ENCODE assay signal across 9 cellular contexts in the genomic region with DNA sequence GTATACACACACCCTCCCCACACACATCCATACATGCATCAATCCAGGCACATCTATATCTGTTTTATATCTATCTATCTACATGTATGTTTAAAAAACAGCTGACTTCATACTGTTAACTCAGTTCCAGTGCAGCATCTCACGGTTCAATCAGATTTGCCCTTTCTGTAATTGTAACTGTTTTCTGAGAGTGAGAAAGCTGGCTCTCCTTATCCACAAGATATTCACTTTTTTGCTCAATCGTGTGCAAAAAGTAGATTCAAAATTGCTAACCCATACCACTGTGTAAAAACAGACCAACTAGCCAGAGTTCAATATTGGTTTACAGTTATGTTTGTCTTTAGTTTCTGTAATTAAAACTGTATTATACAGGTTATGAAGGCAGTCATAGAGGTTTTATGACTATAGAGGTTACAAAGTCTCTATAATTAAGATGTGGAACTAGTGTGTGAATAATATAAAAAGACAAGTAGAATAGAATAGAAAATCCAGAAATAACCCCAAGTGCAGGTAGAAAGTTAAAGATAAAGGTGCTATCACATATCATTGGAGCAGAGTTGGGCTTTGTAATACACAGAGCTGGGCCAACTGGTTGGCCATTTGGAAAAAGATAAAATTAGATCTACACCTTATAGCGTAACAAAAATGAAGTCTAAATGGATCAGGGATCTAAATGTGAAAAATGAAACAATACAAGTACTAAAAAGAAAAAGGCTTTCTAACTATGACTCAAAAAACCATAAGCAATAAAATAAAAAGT. TPM values are rescaled to one million over a fixed set of nuclear protein-coding genes. Genes with fewer than 3 reads are reported as not detected.
A peak's percentile ranks its signal among the peaks of the same experiment; 100 is the strongest.
DNase-seq lines count a peak whose midpoint lies in the region; ATAC-seq and TF ChIP-seq lines count a peak whose summit lies in the region.
"Had no signal": no experiment of that assay in that cellular context is flagged by ENCODE, and none has a peak within 500 bp of the region (broad histone marks: within the 10 kb centered on the region; RNA-seq: fewer than 3 reads in every experiment).

No MANE protein-coding gene starts in this region.

- H2AFZ ChIP-seq in H9 (ENCODE audit: low read length): no peak overlapping the region

- no peak overlapping the region for H4K91ac ChIP-seq in H9 (ENCODE audit: insufficient read length, low read depth, low read length)

- H3T11ph ChIP-seq in H9 (ENCODE audit: low read length): no peak overlapping the region

- H3K79me2 ChIP-seq in H9 (ENCODE audit: insufficient read depth, low read length): peaks cover 2% of the 10 kb centered on the region; the same call in 1 of the 2 replicates

- no peaks in the 10 kb centered on the region for H3K27me3 ChIP-seq in H9 (ENCODE audit: insufficient read depth, low read length)

- H2AK5ac ChIP-seq in H9 (ENCODE audit: insufficient read length, low read length): no peak overlapping the region

- H3K9me3 Mint-ChIP-seq in H9: peaks cover 10 to 11% of the 10 kb centered on the region in 2 experiments
- H3K9me3 Mint-ChIP-seq in glutamatergic neuron (ENCODE audit: unreplicated experiment): peaks cover 6% of the 10 kb centered on the region

- H4K5ac ChIP-seq in H9 (ENCODE audit: insufficient read length, low read depth, low read length): no peak overlapping the region

- H3K36me3 Mint-ChIP-seq in H9 (ENCODE audit: insufficient read depth in 1 of 3, low read depth in 3 of 3) (peaks cover 2 to 20% (median 19%) of the 10 kb centered on the region in 3 experiments; a peak in 5 of 7 replicates), glutamatergic neuron (ENCODE audit: unreplicated experiment) (peaks cover 2% of the 10 kb centered on the region)

- peaks cover 3% of the 10 kb centered on the region for H3K23me2 ChIP-seq in H9 (ENCODE audit: insufficient read length, low read depth, low read length, poor library complexity, severe bottlenecking)

- DNase-seq in H9 (no peak), glutamatergic neuron (no peak), skeletal muscle cell (ENCODE audit: low read depth) (no peak), HCEC 1CT (no peak), NCI-H774 (lab: John Stamatoyannopoulos, UW) (no peak)
- DNase-seq in stimulated activated naive CD4-positive, alpha-beta T cell treated with Interleukin-2 at 50 U/mL for 16 hours (lab: John Stamatoyannopoulos, UW): no peak
- DNase-seq: NCI-H2107 had no signal

- WGBS in H9 (ENCODE audit: extremely low coverage, insufficient read length, low lambda C conversion rate): no CpG with 5 or more reads among the region's 3 CpGs

- H2BK15ac ChIP-seq in H9 (ENCODE audit: low read depth, low read length): no peak overlapping the region

- H3K4me3 Mint-ChIP-seq in H9: peak overlapping the region; percentile 98
- peak overlapping the region; percentile 90 for H3K4me3 Mint-ChIP-seq in glutamatergic neuron (ENCODE audit: unreplicated experiment)

- H4K20me1 ChIP-seq in H9 (ENCODE audit: control insufficient read depth, insufficient read depth, insufficient read length): no peaks in the 10 kb centered on the region

- H3K27ac Mint-ChIP-seq in H9: no peak overlapping the region
- peak overlapping the region; percentile 62 for H3K27ac Mint-ChIP-seq in glutamatergic neuron (ENCODE audit: unreplicated experiment)

- no peaks in the 10 kb centered on the region for H3K4me1 ChIP-seq in H9 (ENCODE audit: insufficient read depth, low read length)

- H2BK12ac ChIP-seq in H9 (ENCODE audit: insufficient read length, low read depth, low read length): no peak overlapping the region

- H3K4me3 ChIP-seq in WI38 (ENCODE audit: low read depth, low read length): peak overlapping the region; percentile 87
- peak overlapping the region; percentile 90 for H3K4me3 ChIP-seq in skeletal muscle cell (ENCODE audit: low read depth, low read length)

- H3K23ac ChIP-seq in H9 (ENCODE audit: insufficient read length, low read depth, low read length): no peak overlapping the region

- no peak for ATAC-seq in HG02610 (IDR thresholded peaks at IDR 0.05; ENCODE audit: unreplicated experiment)

- H3K27ac ChIP-seq in H9 (ENCODE audit: insufficient read length, low read depth, low read length): no peak overlapping the region

- H3K79me1 ChIP-seq in H9 (ENCODE audit: insufficient read depth, low read depth, low read length, poor library complexity, severe bottlenecking): no peaks in the 10 kb centered on the region

- peak overlapping the region; percentile 47 for H3K9ac ChIP-seq in H9 (ENCODE audit: extremely low read depth, insufficient read length, low read length)

- no peak overlapping the region for H3K14ac ChIP-seq in H9 (ENCODE audit: insufficient read depth, low read length)

- H3K4me2 ChIP-seq in H9 (ENCODE audit: insufficient read depth, insufficient read length, low read length): peak overlapping the region; percentile 78

- H3K4ac ChIP-seq in H9 (ENCODE audit: low read depth, low read length): no peak overlapping the region

- H3K18ac ChIP-seq in H9 (ENCODE audit: insufficient read length, low read depth, low read length): no peak overlapping the region

- no peaks in the 10 kb centered on the region for H3K27me3 Mint-ChIP-seq in H9 (ENCODE audit: low read depth)
- H3K27me3 Mint-ChIP-seq in glutamatergic neuron (ENCODE audit: unreplicated experiment): peaks cover 4% of the 10 kb centered on the region

- no peak overlapping the region for H3K56ac ChIP-seq in H9 (ENCODE audit: insufficient read length, low read depth, low read length)

- H3K4me1 Mint-ChIP-seq in H9 (peaks cover 14 to 20% of the 10 kb centered on the region in 2 experiments), glutamatergic neuron (ENCODE audit: low read depth, unreplicated experiment) (peaks cover 8% of the 10 kb centered on the region)

- H2BK20ac ChIP-seq in H9 (ENCODE audit: low read depth, low read length, poor library complexity, severe bottlenecking): no peak overlapping the region

- no peak overlapping the region for H2BK120ac ChIP-seq in H9 (ENCODE audit: low read depth, low read length, poor library complexity, severe bottlenecking)

- no peaks in the 10 kb centered on the region for H3K9me3 ChIP-seq in H9 (ENCODE audit: control insufficient read depth, low read depth, low read length)

- H4K8ac ChIP-seq in H9 (replicated peaks; ENCODE audit: insufficient read length, low read depth, low read length): no peak overlapping the region

- no peak overlapping the region for H2BK5ac ChIP-seq in H9 (ENCODE audit: insufficient read length, low read length)

- no peak for TF ChIP-seq CTCF in H9 (conservative IDR thresholded peaks at IDR 0.05)
- no peak for TF ChIP-seq CTCF in WI38 (IDR thresholded peaks at IDR 0.05; ENCODE audit: low read depth, low read length)
- no peak for TF ChIP-seq CTCF in glutamatergic neuron (IDR thresholded peaks at IDR 0.05; ENCODE audit: partially characterized antibody, unreplicated experiment)

RNA-seq across cellular contexts. Expression of a gene that starts 20.1 kb away (rescaled TPM):
- total RNA-seq in H9 (2021) (5.5 and 6.4 TPM in 2 replicates), glutamatergic neuron (ENCODE audit: unreplicated experiment) (18.1 TPM)
